ENCODE assay signal across 8 cellular contexts in genomic region chr22:30253205-30253852, GRCh38. TPM values are rescaled to one million over a fixed set of nuclear protein-coding genes. Genes with fewer than 3 reads are reported as not detected.
A peak's percentile ranks its signal among the peaks of the same experiment; 100 is the strongest.
DNase-seq lines count a peak whose midpoint lies in the region; ATAC-seq and TF ChIP-seq lines count a peak whose summit lies in the region.

No MANE protein-coding gene starts in this region.

- peak; percentile 51 for DNase-seq in COLO668 (lab: John Stamatoyannopoulos, UW; ENCODE audit: unreplicated experiment)
- DNase-seq in NCI-H2171 (lab: John Stamatoyannopoulos, UW) = peak; percentile 84
- DNase-seq in dermis microvascular lymphatic vessel endothelial cell (ENCODE audit: low read depth in 2 of 2) = peak; percentile 38 to 48
- no peak for DNase-seq in NOMO-1 treated with DMSO at 0.1 percent for 48 hours (lab: John Stamatoyannopoulos, UW; ENCODE audit: unreplicated experiment)
- DNase-seq in activated CD4-positive, alpha-beta T cell treated with anti-CD3 and anti-CD28 coated beads, Interleukin-2, amount 50 U/mL, for 1 hour = no peak
- DNase-seq in NCI-H128 (lab: John Stamatoyannopoulos, UW; ENCODE audit: unreplicated experiment) = no peak

- peaks cover 67% of the 10 kb centered on the region in 2 experiments for H3K4me1 ChIP-seq in neutrophil (ENCODE audit: control insufficient read depth in 1 of 2, insufficient read depth in 1 of 2, low read depth in 1 of 2, low read length in 1 of 2)

- peaks cover 4% of the 10 kb centered on the region for H3K27me3 ChIP-seq in neutrophil

- H3K36me3 ChIP-seq in neutrophil = no peaks in the 10 kb centered on the region

- peak overlapping the region in 1 of 2 experiments; percentile 36 for H3K4me3 ChIP-seq in neutrophil (ENCODE audit: low read depth in 1 of 2, low read length in 1 of 2)

- no peaks in the 10 kb centered on the region for H3K9me3 ChIP-seq in neutrophil

- peak overlapping the region; percentile 83 for H3K27ac ChIP-seq in neutrophil

- no peak for ATAC-seq in GM18909 (IDR thresholded peaks at IDR 0.05; ENCODE audit: poor library complexity, unreplicated experiment)

- TF ChIP-seq CTCF in neutrophil (IDR thresholded peaks at IDR 0.05) = no peak

RNA-seq across cellular contexts. Expression of gene LIF, which starts 6.8 kb away (rescaled TPM):
- total RNA-seq in dermis microvascular lymphatic vessel endothelial cell = 0.25 and 0.26 TPM in 2 replicates

RNA-seq across cellular contexts. Expression of gene OSM, which starts 13.3 kb away (rescaled TPM):
- not detected in 2 replicates for total RNA-seq in dermis microvascular lymphatic vessel endothelial cell

RNA-seq across cellular contexts. Expression of gene CASTOR1, which starts 36.0 kb away (rescaled TPM):
- 5.5 and 8.2 TPM in 2 replicates for total RNA-seq in dermis microvascular lymphatic vessel endothelial cell

Comparison
In these comparisons a context has a peak if more than half of its experiments do, and no peak if none do; other contexts are left out.
1. DNase-seq: peak in COLO668 (single experiment), NCI-H2171 (single experiment) and dermis microvascular lymphatic vessel endothelial cell (2 of 2); none in NOMO-1 treated with DMSO at 0.1 percent for 48 hours (single experiment), activated CD4-positive, alpha-beta T cell treated with anti-CD3 and anti-CD28 coated beads, Interleukin-2, amount 50 U/mL, for 1 hour (single experiment) and NCI-H128 (single experiment).